Comparison of ENCODE assay signal across 14 cellular contexts in genomic region chr15:40743466-40743865, GRCh38. TPM values are rescaled to one million over a fixed set of nuclear protein-coding genes. Genes with fewer than 3 reads are reported as not detected.
A peak's percentile ranks its signal among the peaks of the same experiment; 100 is the strongest.
DNase-seq lines count a peak whose midpoint lies in the region; ATAC-seq and TF ChIP-seq lines count a peak whose summit lies in the region.
"Had no signal": no experiment of that assay in that cellular context is flagged by ENCODE, and none has a peak within 500 bp of the region (broad histone marks: within the 10 kb centered on the region; RNA-seq: fewer than 3 reads in every experiment).

No MANE protein-coding gene starts in this region.

- H3K9me3 ChIP-seq in CD8-positive, alpha-beta T cell (ENCODE audit: low read length) = no peaks in the 10 kb centered on the region
- H3K9me3 ChIP-seq: thyroid gland had no signal

- peak overlapping the region; percentile 96 for H3K27ac Mint-ChIP-seq in CD8-positive, alpha-beta T cell
- peak overlapping the region; percentile 92 for H3K27ac Mint-ChIP-seq in activated naive CD8-positive, alpha-beta T cell treated with anti-CD3 and anti-CD28 coated beads, Interleukin-2, amount 10 ng/mL, durations not matched to agents 7 days and 5 days
- peak overlapping the region; percentile 85 to 87 for H3K27ac Mint-ChIP-seq in natural killer cell treated with Interleukin-12 subunit alpha and Interleukin-12 subunit beta and Interleukin-15 and Interleukin-18, amount 100 ng/mL, for 72 hours
- H3K27ac Mint-ChIP-seq: neural progenitor cell had no signal

- no peak overlapping the region for H3K4me3 ChIP-seq in CD8-positive, alpha-beta T cell (ENCODE audit: low read depth, low read length)
- no peak overlapping the region for H3K4me3 ChIP-seq in HL-60 (replicated peaks; ENCODE audit: insufficient read depth, low read length)
- H3K4me3 ChIP-seq: neural progenitor cell, thyroid gland had no signal

- no peaks in the 10 kb centered on the region for H3K27me3 Mint-ChIP-seq in CD8-positive, alpha-beta T cell (ENCODE audit: low read depth)
- H3K27me3 Mint-ChIP-seq in activated naive CD8-positive, alpha-beta T cell treated with anti-CD3 and anti-CD28 coated beads, Interleukin-2, amount 10 ng/mL, durations not matched to agents 7 days and 5 days = no peaks in the 10 kb centered on the region
- H3K27me3 Mint-ChIP-seq in natural killer cell treated with Interleukin-12 subunit alpha and Interleukin-12 subunit beta and Interleukin-15 and Interleukin-18, amount 100 ng/mL, for 72 hours = no peaks in the 10 kb centered on the region

- no peak for TF ChIP-seq CTCF in CD8-positive, alpha-beta T cell (IDR thresholded peaks at IDR 0.05)
- TF ChIP-seq CTCF in HL-60 (IDR thresholded peaks at IDR 0.05; ENCODE audit: insufficient read depth, low read length) = no peak

- no peaks in the 10 kb centered on the region for H3K27me3 ChIP-seq in CD8-positive, alpha-beta T cell (ENCODE audit: insufficient read depth, low read length)
- no peaks in the 10 kb centered on the region for H3K27me3 ChIP-seq in HL-60 (ENCODE audit: insufficient read depth, poor library complexity, severe bottlenecking)
- H3K27me3 ChIP-seq: neural progenitor cell, thyroid gland had no signal

- POLR2A ChIA-PET in CD8-positive, alpha-beta T cell (lab: Charles Lee) = interaction anchor here (0.6 to 1.1 kb wide), 2 partner anchors 26 to 49 kb away, joined by 3 read pairs; partner anchors contain the start of genes C15orf62 and RAD51
- POLR2A ChIA-PET in activated naive CD8-positive, alpha-beta T cell treated with anti-CD3 and anti-CD28 coated beads, Interleukin-2, amount 10 ng/mL, durations not matched to agents 7 days and 5 days (lab: Charles Lee) = interaction anchor here (0.6 to 2.4 kb wide), 10 partner anchors 9 to 179 kb away, joined by 3 to 21 read pairs (median 6); partner anchors contain the start of genes C15orf62, CCDC32, GCHFR and RAD51

- peaks cover 4% of the 10 kb centered on the region for H3K36me3 ChIP-seq in CD8-positive, alpha-beta T cell (ENCODE audit: insufficient read depth, low read length)
- H3K36me3 ChIP-seq: neural progenitor cell had no signal

- CTCF ChIA-PET in CD8-positive, alpha-beta T cell (lab: Charles Lee) = interaction anchor here (1.0 to 1.3 kb wide), 2 partner anchors 21 to 39 kb away, joined by 3 to 8 read pairs; no protein-coding TSS in a partner anchor

- H3K27ac ChIP-seq in CD8-positive, alpha-beta T cell (ENCODE audit: low read depth, low read length) = peak overlapping the region; percentile 29
- H3K27ac ChIP-seq in HL-60 (replicated peaks) = 0 out of 2 replicates have a peak overlapping the region, but pooled peaks have one; percentile 11
- H3K27ac ChIP-seq: neural progenitor cell, thyroid gland, VCaP had no signal

- peaks cover 16% of the 10 kb centered on the region for H3K4me1 Mint-ChIP-seq in CD8-positive, alpha-beta T cell (ENCODE audit: low read depth)
- peaks cover 42% of the 10 kb centered on the region for H3K4me1 Mint-ChIP-seq in activated naive CD8-positive, alpha-beta T cell treated with anti-CD3 and anti-CD28 coated beads, Interleukin-2, amount 10 ng/mL, durations not matched to agents 7 days and 5 days
- peaks cover 37 to 53% of the 10 kb centered on the region in 2 donors for H3K4me1 Mint-ChIP-seq in natural killer cell treated with Interleukin-12 subunit alpha and Interleukin-12 subunit beta and Interleukin-15 and Interleukin-18, amount 100 ng/mL, for 72 hours (ENCODE audit: low read depth in 2 of 2)
- H3K4me1 Mint-ChIP-seq: neural progenitor cell had no signal

- peak; percentile 23 for ATAC-seq in CD8-positive, alpha-beta T cell
- peak; percentile 53 for ATAC-seq in activated naive CD8-positive, alpha-beta T cell treated with anti-CD3 and anti-CD28 coated beads, Interleukin-2, amount 10 ng/mL, durations not matched to agents 7 days and 5 days (ENCODE audit: low read depth)
- peak in 1 of 2 donors; percentile 0 for ATAC-seq in natural killer cell treated with Interleukin-12 subunit alpha and Interleukin-12 subunit beta and Interleukin-15 and Interleukin-18, amount 100 ng/mL, for 72 hours
- no peak for ATAC-seq in HG03196 (IDR thresholded peaks at IDR 0.05; ENCODE audit: unreplicated experiment)

- H3K9me3 Mint-ChIP-seq in CD8-positive, alpha-beta T cell = no peaks in the 10 kb centered on the region
- no peaks in the 10 kb centered on the region for H3K9me3 Mint-ChIP-seq in activated naive CD8-positive, alpha-beta T cell treated with anti-CD3 and anti-CD28 coated beads, Interleukin-2, amount 10 ng/mL, durations not matched to agents 7 days and 5 days
- H3K9me3 Mint-ChIP-seq in natural killer cell treated with Interleukin-12 subunit alpha and Interleukin-12 subunit beta and Interleukin-15 and Interleukin-18, amount 100 ng/mL, for 72 hours = no peaks in the 10 kb centered on the region
- H3K9me3 Mint-ChIP-seq: neural progenitor cell had no signal

- H3K4me1 ChIP-seq in CD8-positive, alpha-beta T cell (ENCODE audit: insufficient read depth, low read length) = peaks cover 5% of the 10 kb centered on the region
- H3K4me1 ChIP-seq: neural progenitor cell, thyroid gland had no signal

- H3K36me3 Mint-ChIP-seq in CD8-positive, alpha-beta T cell = peaks cover 75% of the 10 kb centered on the region
- peaks cover 21% of the 10 kb centered on the region for H3K36me3 Mint-ChIP-seq in activated naive CD8-positive, alpha-beta T cell treated with anti-CD3 and anti-CD28 coated beads, Interleukin-2, amount 10 ng/mL, durations not matched to agents 7 days and 5 days
- H3K36me3 Mint-ChIP-seq in natural killer cell treated with Interleukin-12 subunit alpha and Interleukin-12 subunit beta and Interleukin-15 and Interleukin-18, amount 100 ng/mL, for 72 hours = peaks cover 5% of the 10 kb centered on the region

- H3K4me3 Mint-ChIP-seq in CD8-positive, alpha-beta T cell = peak overlapping the region; percentile 1
- H3K4me3 Mint-ChIP-seq in activated naive CD8-positive, alpha-beta T cell treated with anti-CD3 and anti-CD28 coated beads, Interleukin-2, amount 10 ng/mL, durations not matched to agents 7 days and 5 days = peak overlapping the region; percentile 66
- H3K4me3 Mint-ChIP-seq in natural killer cell treated with Interleukin-12 subunit alpha and Interleukin-12 subunit beta and Interleukin-15 and Interleukin-18, amount 100 ng/mL, for 72 hours = peak overlapping the region; percentile 53
- H3K4me3 Mint-ChIP-seq: neural progenitor cell had no signal

- intact Hi-C loops in CD8-positive, alpha-beta T cell (cut with DNase I, micrococcal nuclease) = loop anchor here (1.0 to 2.0 kb wide), 2 partner anchors 39 to 48 kb away; partner anchors contain the start of gene RAD51 (in 1 of the 2)
- intact Hi-C loops in posterior vena cava (cut with DNase I) = no loop called here

- DNase-seq in CD8-positive, alpha-beta T cell = no peak
- no peak for DNase-seq in HL-60 (ENCODE audit: low read depth in 1 of 2, low spot score in 1 of 2)
- DNase-seq in activated naive CD8-positive, alpha-beta T cell treated with anti-CD3 and anti-CD28 coated beads, Interleukin-2, amount 10 ng/mL, durations not matched to agents 7 days and 5 days = no peak
- DNase-seq in natural killer cell treated with Interleukin-12 subunit alpha and Interleukin-12 subunit beta and Interleukin-15 and Interleukin-18, amount 100 ng/mL, for 72 hours (ENCODE audit: low spot score) = no peak
- no peak for DNase-seq in posterior vena cava (ENCODE audit: low spot score)
- no peak for DNase-seq in AG08396 (ENCODE audit: low spot score)
- DNase-seq in LoVo (ENCODE audit: low spot score) = no peak
- DNase-seq: NCI-H146, NCI-H69, SHP77 treated with DMSO at 0.1 percent for 48 hours, thyroid gland had no signal

RNA-seq across cellular contexts. Expression of gene RMDN3, which starts 11.6 kb away (rescaled TPM):
- total RNA-seq in CD8-positive, alpha-beta T cell = 10 to 100 TPM; 26.7 to 30.5 TPM
- 10 to 100 TPM; 32.5 to 36.4 TPM for total RNA-seq in activated naive CD8-positive, alpha-beta T cell treated with anti-CD3 and anti-CD28 coated beads, Interleukin-2, amount 10 ng/mL, durations not matched to agents 7 days and 5 days
- 10 to 100 TPM; 35.9 to 72.6 TPM for total RNA-seq in natural killer cell treated with Interleukin-12 subunit alpha and Interleukin-12 subunit beta and Interleukin-15 and Interleukin-18, amount 100 ng/mL, for 72 hours
- 10 to 100 TPM; 22.3 to 23.6 TPM for total RNA-seq in posterior vena cava

RNA-seq across cellular contexts. Expression of gene GCHFR, which starts 20.4 kb away (rescaled TPM):
- total RNA-seq in CD8-positive, alpha-beta T cell = 10 to 100 TPM; 17.2 to 17.3 TPM
- total RNA-seq in activated naive CD8-positive, alpha-beta T cell treated with anti-CD3 and anti-CD28 coated beads, Interleukin-2, amount 10 ng/mL, durations not matched to agents 7 days and 5 days = 10 to 100 TPM; 58.2 to 61.5 TPM
- 10 to 100 TPM in 1 of 2 donors, 1 to 10 TPM in 1; 9.1 to 14.4 TPM for total RNA-seq in natural killer cell treated with Interleukin-12 subunit alpha and Interleukin-12 subunit beta and Interleukin-15 and Interleukin-18, amount 100 ng/mL, for 72 hours
- 1 to 10 TPM; 7.1 to 8.9 TPM for total RNA-seq in posterior vena cava

RNA-seq across cellular contexts. Expression of gene C15orf62, which starts 26.3 kb away (rescaled TPM):
- 1 to 10 TPM; 1.0 to 1.1 TPM for total RNA-seq in CD8-positive, alpha-beta T cell
- total RNA-seq in activated naive CD8-positive, alpha-beta T cell treated with anti-CD3 and anti-CD28 coated beads, Interleukin-2, amount 10 ng/mL, durations not matched to agents 7 days and 5 days = 1 to 10 TPM; 2.4 TPM
- total RNA-seq in natural killer cell treated with Interleukin-12 subunit alpha and Interleukin-12 subunit beta and Interleukin-15 and Interleukin-18, amount 100 ng/mL, for 72 hours = under 1 TPM; 0.12 to 0.22 TPM
- total RNA-seq in posterior vena cava = under 1 TPM; 0.10 to 0.28 TPM

RNA-seq across cellular contexts. Expression of gene RAD51, which starts 48.5 kb away (rescaled TPM):
- 1 to 10 TPM; 1.3 to 1.5 TPM for total RNA-seq in CD8-positive, alpha-beta T cell
- 10 to 100 TPM; 52.4 to 54.5 TPM for total RNA-seq in activated naive CD8-positive, alpha-beta T cell treated with anti-CD3 and anti-CD28 coated beads, Interleukin-2, amount 10 ng/mL, durations not matched to agents 7 days and 5 days
- 10 to 100 TPM; 36.2 to 59.6 TPM for total RNA-seq in natural killer cell treated with Interleukin-12 subunit alpha and Interleukin-12 subunit beta and Interleukin-15 and Interleukin-18, amount 100 ng/mL, for 72 hours
- total RNA-seq in posterior vena cava = 1 to 10 TPM in 1 of 2 donors, under 1 TPM in 1; 0.52 to 1.0 TPM

Comparison
In these comparisons a context has a peak if more than half of its experiments do, and no peak if none do; other contexts are left out.
1. H3K4me3 Mint-ChIP-seq: peak in every context shown above with its lines; median percentile 66 in activated naive CD8-positive, alpha-beta T cell treated with anti-CD3 and anti-CD28 coated beads, Interleukin-2, amount 10 ng/mL, durations not matched to agents 7 days and 5 days; 53 in natural killer cell treated with Interleukin-12 subunit alpha and Interleukin-12 subunit beta and Interleukin-15 and Interleukin-18, amount 100 ng/mL, for 72 hours; 1 in CD8-positive, alpha-beta T cell.
2. intact Hi-C loops: an anchor here in CD8-positive, alpha-beta T cell (1.0 to 2.0 kb wide); none called in posterior vena cava.